Comparison of ENCODE assay signal across 20 cellular contexts in the genomic region with DNA sequence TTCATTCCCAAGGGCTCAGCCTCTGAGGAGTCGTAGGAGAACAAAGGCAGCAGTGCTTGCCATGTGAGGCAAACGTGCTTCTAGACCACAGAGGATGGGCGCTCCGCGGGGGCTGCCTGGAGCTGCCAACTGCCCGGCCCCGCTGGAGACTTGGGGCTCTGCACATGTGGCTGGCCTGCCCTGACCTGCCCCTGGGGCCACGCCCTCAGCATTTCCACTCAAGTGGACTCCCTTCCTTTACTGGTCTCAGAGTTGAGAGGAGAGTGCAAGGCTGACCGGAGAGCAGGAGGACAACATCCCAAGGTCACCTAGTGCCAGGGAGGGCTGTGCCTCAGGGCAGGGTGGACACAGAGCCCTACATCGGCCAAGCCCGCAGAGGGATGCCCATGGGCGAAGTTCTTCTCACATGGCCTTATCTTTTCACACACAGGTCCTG.
DNase-seq lines count a peak whose midpoint lies in the region; ATAC-seq and TF ChIP-seq lines count a peak whose summit lies in the region.
"Had no signal": no experiment of that assay in that cellular context is flagged by ENCODE, and none has a peak within 500 bp of the region (broad histone marks: within the 10 kb centered on the region; RNA-seq: fewer than 3 reads in every experiment).

No MANE protein-coding gene starts in this region.

- H3K27ac ChIP-seq in RWPE2 (ENCODE audit: poor library complexity, severe bottlenecking), result no peak overlapping the region
- H3K27ac ChIP-seq: brain microvascular endothelial cell, C4-2B had no signal

- no peak overlapping the region for H3K4me3 ChIP-seq in RWPE2 (ENCODE audit: severe bottlenecking)
- H3K4me3 ChIP-seq: stomach had no signal

- no peaks in the 10 kb centered on the region for H3K27me3 ChIP-seq in RWPE2 (ENCODE audit: insufficient read depth, poor library complexity, severe bottlenecking)
- H3K27me3 ChIP-seq: brain microvascular endothelial cell, stomach had no signal

- TF ChIP-seq CTCF in RWPE2 (IDR thresholded peaks at IDR 0.05; ENCODE audit: poor library complexity, severe bottlenecking) (no peak), omental fat pad (IDR thresholded peaks at IDR 0.05) (no peak), GM10248 (IDR thresholded peaks at IDR 0.05; ENCODE audit: control extremely low read depth, extremely low read depth, low read depth, missing control alignments) (no peak)

- H3K9me3 ChIP-seq in RWPE2 (ENCODE audit: severe bottlenecking), result peaks cover 2% of the 10 kb centered on the region
- H3K9me3 ChIP-seq: stomach had no signal

- H3K4me1 ChIP-seq in RWPE2 (ENCODE audit: insufficient read depth, poor library complexity, severe bottlenecking), result no peaks in the 10 kb centered on the region

- no peaks in the 10 kb centered on the region for H3K36me3 ChIP-seq in RWPE2 (ENCODE audit: low read depth)
- H3K36me3 ChIP-seq: brain microvascular endothelial cell, stomach had no signal

- intact Hi-C loops in left ventricle myocardium superior (cut with micrococcal nuclease), result no loop called here

- ATAC-seq in RWPE2 (ENCODE audit: low read depth) (peak; percentile 47), left ventricle myocardium superior (peak; percentile 84), omental fat pad (ENCODE audit: low FRiP score) (no peak)

- DNase-seq in AG20443 (ENCODE audit: low spot score), result peak; percentile 28
- DNase-seq in RWPE2 (ENCODE audit: low spot score), result no peak
- DNase-seq in left ventricle myocardium superior, result peak; percentile 73
- DNase-seq in retina, result peak; percentile 71
- no peak for DNase-seq in NOMO-1 treated with DMSO at 0.1 percent for 48 hours (lab: John Stamatoyannopoulos, UW; ENCODE audit: unreplicated experiment)
- DNase-seq in omental fat pad (ENCODE audit: low spot score), result no peak
- DNase-seq in GM10248 (ENCODE audit: extremely low spot score), result no peak
- no peak for DNase-seq in NCI-H345 (lab: John Stamatoyannopoulos, UW)
- DNase-seq: activated CD4-positive, alpha-beta memory T cell treated with anti-CD3 and anti-CD28 coated beads for 36 hours; activated effector memory CD4-positive, alpha-beta T cell treated with anti-CD3 and anti-CD28 coated beads, Interleukin-2, amount 50 U/mL, for 16 hours; activated T-cell treated with anti-CD3 and anti-CD28 coated beads for 4 hours; brain microvascular endothelial cell; Calu3; EL; midbrain; NCI-H1092; nephron progenitor cell; stimulated activated CD4-positive, alpha-beta T cell treated with anti-CD3 and anti-CD28 coated beads, Interleukin-2, amount 100 ng/mL, for 48 hours; stomach had no signal

- CTCF ChIA-PET in GM10248 (lab: Yijun Ruan, JAX), result no interaction called here

- POLR2A ChIA-PET in GM10248 (lab: Yijun Ruan, JAX), result interaction anchor here (0.6 kb wide), 1 partner anchor 54 kb away, joined by 4 read pairs; no protein-coding TSS in a partner anchor

Comparison
In these comparisons a context has a peak if more than half of its experiments do, and no peak if none do; other contexts are left out.
1. DNase-seq: peak in AG20443 (single experiment), left ventricle myocardium superior (single experiment) and retina (single experiment); none in RWPE2 (single experiment), NOMO-1 treated with DMSO at 0.1 percent for 48 hours (single experiment), omental fat pad (single experiment), GM10248 (single experiment) and NCI-H345 (single experiment).